8 cellular contexts compared by ENCODE assay signal in the genomic region with DNA sequence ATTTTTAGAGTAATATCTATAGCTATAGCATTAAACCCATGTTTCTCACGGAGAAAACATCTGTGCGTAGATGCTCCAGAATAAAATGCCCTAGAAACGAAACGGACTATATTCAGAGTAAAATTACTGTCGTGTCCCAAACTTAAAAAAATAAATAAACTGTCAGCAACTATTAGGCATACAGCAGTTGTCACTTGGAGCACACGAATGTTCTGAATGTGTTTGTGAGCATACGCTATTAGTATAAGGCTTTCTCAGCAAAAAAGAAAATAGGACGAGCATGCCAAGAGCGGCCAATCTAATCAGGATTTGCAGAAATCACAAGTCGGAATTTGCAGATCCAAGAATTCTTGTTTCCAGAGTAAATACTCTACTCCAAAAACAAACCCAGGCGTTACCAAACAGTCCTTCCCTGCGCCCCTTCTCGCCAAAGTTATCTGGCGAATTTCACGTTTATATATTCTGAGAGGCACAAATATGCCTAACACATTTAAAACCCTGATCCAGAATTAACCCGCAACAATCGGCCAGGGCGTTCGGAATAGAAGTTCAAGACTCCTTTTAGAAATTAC. TPM values are rescaled to one million over a fixed set of nuclear protein-coding genes. Genes with fewer than 3 reads are reported as not detected.
A peak's percentile ranks its signal among the peaks of the same experiment; 100 is the strongest.
DNase-seq lines count a peak whose midpoint lies in the region; ATAC-seq lines count a peak whose summit lies in the region.

No MANE protein-coding gene starts in this region.

- CTCF ChIA-PET in activated CD8-positive, alpha-beta memory T cell treated with anti-CD3 and anti-CD28 coated beads, Interleukin-2, amount 10 ng/mL, durations not matched to agents 7 days and 5 days (lab: Charles Lee): no interaction called here

- H3K9me3 Mint-ChIP-seq in activated CD8-positive, alpha-beta memory T cell treated with anti-CD3 and anti-CD28 coated beads, Interleukin-2, amount 10 ng/mL, durations not matched to agents 7 days and 5 days (ENCODE audit: low read depth): no peaks in the 10 kb centered on the region
- no peaks in the 10 kb centered on the region for H3K9me3 Mint-ChIP-seq in activated naive CD8-positive, alpha-beta T cell treated with anti-CD3 and anti-CD28 coated beads, Interleukin-2, amount 50 U/mL, for 24 hours
- H3K9me3 Mint-ChIP-seq in stimulated activated naive B cell treated with anti-CD40 and anti-IgM and Interleukin-4, amounts not matched to agents 10 μg/mL and 1 μg/mL and 100 μg/mL, for 72 hours: no peaks in the 10 kb centered on the region

- peaks cover 62% of the 10 kb centered on the region for H3K27me3 Mint-ChIP-seq in activated CD8-positive, alpha-beta memory T cell treated with anti-CD3 and anti-CD28 coated beads, Interleukin-2, amount 10 ng/mL, durations not matched to agents 7 days and 5 days
- H3K27me3 Mint-ChIP-seq in activated naive CD8-positive, alpha-beta T cell treated with anti-CD3 and anti-CD28 coated beads, Interleukin-2, amount 50 U/mL, for 24 hours: peaks cover 63% of the 10 kb centered on the region
- peaks cover 37 to 68% of the 10 kb centered on the region in 2 donors for H3K27me3 Mint-ChIP-seq in stimulated activated naive B cell treated with anti-CD40 and anti-IgM and Interleukin-4, amounts not matched to agents 10 μg/mL and 1 μg/mL and 100 μg/mL, for 72 hours

- H3K36me3 Mint-ChIP-seq in activated CD8-positive, alpha-beta memory T cell treated with anti-CD3 and anti-CD28 coated beads, Interleukin-2, amount 10 ng/mL, durations not matched to agents 7 days and 5 days: no peaks in the 10 kb centered on the region
- H3K36me3 Mint-ChIP-seq in activated naive CD8-positive, alpha-beta T cell treated with anti-CD3 and anti-CD28 coated beads, Interleukin-2, amount 50 U/mL, for 24 hours (ENCODE audit: low read depth): no peaks in the 10 kb centered on the region
- no peaks in the 10 kb centered on the region for H3K36me3 Mint-ChIP-seq in stimulated activated naive B cell treated with anti-CD40 and anti-IgM and Interleukin-4, amounts not matched to agents 10 μg/mL and 1 μg/mL and 100 μg/mL, for 72 hours

- no peak overlapping the region for H3K27ac Mint-ChIP-seq in activated CD8-positive, alpha-beta memory T cell treated with anti-CD3 and anti-CD28 coated beads, Interleukin-2, amount 10 ng/mL, durations not matched to agents 7 days and 5 days
- no peak overlapping the region for H3K27ac Mint-ChIP-seq in activated naive CD8-positive, alpha-beta T cell treated with anti-CD3 and anti-CD28 coated beads, Interleukin-2, amount 50 U/mL, for 24 hours
- no peak overlapping the region for H3K27ac Mint-ChIP-seq in stimulated activated naive B cell treated with anti-CD40 and anti-IgM and Interleukin-4, amounts not matched to agents 10 μg/mL and 1 μg/mL and 100 μg/mL, for 72 hours

- DNase-seq in activated CD8-positive, alpha-beta memory T cell treated with anti-CD3 and anti-CD28 coated beads, Interleukin-2, amount 10 ng/mL, durations not matched to agents 7 days and 5 days: no peak
- DNase-seq in activated CD8-positive, alpha-beta memory T cell treated with anti-CD3 and anti-CD28 coated beads, Interleukin-2, amount 50 U/mL, for 48 hours: no peak
- DNase-seq in activated naive CD8-positive, alpha-beta T cell treated with anti-CD3 and anti-CD28 coated beads, Interleukin-2, amount 50 U/mL, for 24 hours: no peak
- DNase-seq in inferior parietal cortex (ENCODE audit: extremely low spot score): peak; percentile 57
- no peak for DNase-seq in stimulated activated naive B cell treated with anti-CD40 and anti-IgM and Interleukin-4, amounts not matched to agents 10 μg/mL and 1 μg/mL and 100 μg/mL, for 72 hours
- no peak for DNase-seq in germinal center (ENCODE audit: low spot score)

- no peak for ATAC-seq in activated CD8-positive, alpha-beta memory T cell treated with anti-CD3 and anti-CD28 coated beads, Interleukin-2, amount 10 ng/mL, durations not matched to agents 7 days and 5 days
- no peak for ATAC-seq in activated naive CD8-positive, alpha-beta T cell treated with anti-CD3 and anti-CD28 coated beads, Interleukin-2, amount 50 U/mL, for 24 hours
- ATAC-seq in stimulated activated naive B cell treated with anti-CD40 and anti-IgM and Interleukin-4, amounts not matched to agents 10 μg/mL and 1 μg/mL and 100 μg/mL, for 72 hours (replicated peaks): no peak
- ATAC-seq in GM21528 (IDR thresholded peaks at IDR 0.05; ENCODE audit: low FRiP score, unreplicated experiment) (no peak), GM18873 (IDR thresholded peaks at IDR 0.05; ENCODE audit: low FRiP score, unreplicated experiment) (no peak)

- peaks cover 36% of the 10 kb centered on the region for H3K4me1 Mint-ChIP-seq in activated CD8-positive, alpha-beta memory T cell treated with anti-CD3 and anti-CD28 coated beads, Interleukin-2, amount 10 ng/mL, durations not matched to agents 7 days and 5 days
- peaks cover 34% of the 10 kb centered on the region for H3K4me1 Mint-ChIP-seq in activated naive CD8-positive, alpha-beta T cell treated with anti-CD3 and anti-CD28 coated beads, Interleukin-2, amount 50 U/mL, for 24 hours
- H3K4me1 Mint-ChIP-seq in stimulated activated naive B cell treated with anti-CD40 and anti-IgM and Interleukin-4, amounts not matched to agents 10 μg/mL and 1 μg/mL and 100 μg/mL, for 72 hours: peaks cover 10 to 20% of the 10 kb centered on the region in 2 donors

- H3K4me3 Mint-ChIP-seq in activated CD8-positive, alpha-beta memory T cell treated with anti-CD3 and anti-CD28 coated beads, Interleukin-2, amount 10 ng/mL, durations not matched to agents 7 days and 5 days: peak overlapping the region; percentile 68
- peak overlapping the region; percentile 64 for H3K4me3 Mint-ChIP-seq in activated naive CD8-positive, alpha-beta T cell treated with anti-CD3 and anti-CD28 coated beads, Interleukin-2, amount 50 U/mL, for 24 hours
- H3K4me3 Mint-ChIP-seq in stimulated activated naive B cell treated with anti-CD40 and anti-IgM and Interleukin-4, amounts not matched to agents 10 μg/mL and 1 μg/mL and 100 μg/mL, for 72 hours: peak overlapping the region; percentile 75 to 78

RNA-seq across cellular contexts. Expression of a gene that starts 0.8 kb away (rescaled TPM):
- under 1 TPM in 1 of 2 experiments, not detected in 1; 0.12 TPM for total RNA-seq in activated CD8-positive, alpha-beta memory T cell treated with anti-CD3 and anti-CD28 coated beads, Interleukin-2, amount 10 ng/mL, durations not matched to agents 7 days and 5 days

RNA-seq across cellular contexts. Expression of a gene that starts 8.9 kb away (rescaled TPM):
- total RNA-seq in activated CD8-positive, alpha-beta memory T cell treated with anti-CD3 and anti-CD28 coated beads, Interleukin-2, amount 10 ng/mL, durations not matched to agents 7 days and 5 days: 10 to 100 TPM; 43.3 to 50.5 TPM
